Comparison of ENCODE assay signal across 8 cellular contexts in the genomic region with DNA sequence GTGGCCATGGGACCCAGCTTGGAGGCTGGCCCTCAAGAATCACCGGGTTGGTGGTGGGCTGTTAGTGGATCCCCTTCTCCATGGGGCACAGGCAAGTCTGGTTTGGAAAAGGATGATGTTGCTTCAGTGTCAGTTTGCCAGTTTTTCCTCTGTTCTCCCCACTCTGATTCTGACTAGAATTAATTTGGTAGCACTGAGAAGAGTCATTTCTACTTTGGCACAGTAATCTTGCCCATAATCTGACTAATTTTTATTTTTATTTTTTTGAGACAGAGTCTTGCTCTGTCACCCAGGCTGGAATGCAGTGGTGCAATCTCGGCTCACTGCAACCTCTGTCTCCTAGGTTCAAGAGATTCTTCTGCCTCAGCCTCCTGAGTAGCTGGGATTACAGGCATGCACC. TPM values are rescaled to one million over a fixed set of nuclear protein-coding genes. Genes with fewer than 3 reads are reported as not detected.
DNase-seq lines count a peak whose midpoint lies in the region; ATAC-seq and TF ChIP-seq lines count a peak whose summit lies in the region.
"Not testable (repeated sequence)": the region's sequence is repeated elsewhere in the genome, so short reads cannot be mapped to it uniquely, and the experiment has no call there.

No MANE protein-coding gene starts in this region.

- DNase-seq in GM03348 (ENCODE audit: low spot score) = peak; percentile 40
- DNase-seq in RWPE1 (ENCODE audit: low spot score); activated T-cell treated with anti-CD3 and anti-CD28 coated beads, Interleukin-2, amount 50 U/mL, for 72 hours; right atrium auricular region (ENCODE audit: low spot score); tibial artery: not testable (repeated sequence)

- not testable (repeated sequence) for TF ChIP-seq CTCF in RWPE1 (conservative IDR thresholded peaks at IDR 0.05; ENCODE audit: low read depth); right atrium auricular region (IDR thresholded peaks at IDR 0.05); neutrophil (IDR thresholded peaks at IDR 0.05); tibial artery (IDR thresholded peaks at IDR 0.05)

- CTCF ChIA-PET in RWPE1 (lab: Yijun Ruan, JAX) = not testable (repeated sequence)

- H3K9me3 Mint-ChIP-seq in activated T-cell treated with anti-CD3 and anti-CD28 coated beads, Interleukin-2, amount 50 U/mL, for 72 hours; dendritic cell treated with granulocyte-macrophage colony-stimulating factor and Interleukin-4, amounts not matched to agents 40 ng/mL and 50 ng/mL, for 4 days: not testable (repeated sequence)

- peaks cover 0 to 11% (median 0%) of the 10 kb centered on the region in 11 experiments; a peak in 1 of 22 replicates for H3K9me3 ChIP-seq in BLaER1 treated with 17β-estradiol and CSF1 and Interleukin-3, amounts not matched to agents 10 nM and 100 nM (replicated peaks in 1 of 11)
- not testable (repeated sequence) for H3K9me3 ChIP-seq in right atrium auricular region, neutrophil, tibial artery

- not testable (repeated sequence) for H3K27me3 ChIP-seq in BLaER1 treated with 17β-estradiol and CSF1 and Interleukin-3, amounts not matched to agents 10 nM and 100 nM; right atrium auricular region; neutrophil; tibial artery

- not testable (repeated sequence) for H3K36me3 Mint-ChIP-seq in activated T-cell treated with anti-CD3 and anti-CD28 coated beads, Interleukin-2, amount 50 U/mL, for 72 hours (ENCODE audit: insufficient read depth in 2 of 2)
- peaks cover 24% of the 10 kb centered on the region for H3K36me3 Mint-ChIP-seq in dendritic cell treated with granulocyte-macrophage colony-stimulating factor and Interleukin-4, amounts not matched to agents 40 ng/mL and 50 ng/mL, for 4 days (ENCODE audit: low read depth)

- peak in 1 of 2 donors; percentile 41 for ATAC-seq in activated T-cell treated with anti-CD3 and anti-CD28 coated beads, Interleukin-2, amount 50 U/mL, for 72 hours (replicated peaks in 1 of 2)

- H3K27me3 Mint-ChIP-seq in activated T-cell treated with anti-CD3 and anti-CD28 coated beads, Interleukin-2, amount 50 U/mL, for 72 hours (ENCODE audit: low read depth); dendritic cell treated with granulocyte-macrophage colony-stimulating factor and Interleukin-4, amounts not matched to agents 40 ng/mL and 50 ng/mL, for 4 days: not testable (repeated sequence)

- POLR2A ChIA-PET in RWPE1 (lab: Yijun Ruan, JAX; ENCODE audit: low non-redundant PET) = not testable (repeated sequence)

- peak overlapping the region in 3 of 11 experiments; percentile 7 to 32 (median 30); a peak in 4 of 22 replicates for H3K27ac ChIP-seq in BLaER1 treated with 17β-estradiol and CSF1 and Interleukin-3, amounts not matched to agents 10 nM and 100 nM
- H3K27ac ChIP-seq in RWPE1 = peak overlapping the region; percentile 34
- H3K27ac ChIP-seq in right atrium auricular region = peak overlapping the region; percentile 43 to 71
- peak overlapping the region; percentile 20 for H3K27ac ChIP-seq in neutrophil
- peak overlapping the region; percentile 83 to 88 for H3K27ac ChIP-seq in tibial artery

- intact Hi-C loops in dendritic cell treated with granulocyte-macrophage colony-stimulating factor and Interleukin-4, amounts not matched to agents 40 ng/mL and 50 ng/mL, for 4 days (cut with micrococcal nuclease); tibial artery (cut with DNase I; ENCODE audit: low total_unique reads): not testable (repeated sequence)

- peak overlapping the region; percentile 52 for H3K27ac Mint-ChIP-seq in activated T-cell treated with anti-CD3 and anti-CD28 coated beads, Interleukin-2, amount 50 U/mL, for 72 hours
- peak overlapping the region; percentile 20 for H3K27ac Mint-ChIP-seq in dendritic cell treated with granulocyte-macrophage colony-stimulating factor and Interleukin-4, amounts not matched to agents 40 ng/mL and 50 ng/mL, for 4 days

- peaks cover 40 to 99% (median 70%) of the 10 kb centered on the region in 10 experiments for H3K4me1 ChIP-seq in BLaER1 treated with 17β-estradiol and CSF1 and Interleukin-3, amounts not matched to agents 10 nM and 100 nM
- peaks cover 0 to 77% of the 10 kb centered on the region in 2 donors for H3K4me1 ChIP-seq in right atrium auricular region
- peaks cover 26 to 49% of the 10 kb centered on the region in 2 experiments for H3K4me1 ChIP-seq in neutrophil (ENCODE audit: control insufficient read depth in 1 of 2, insufficient read depth in 1 of 2, low read depth in 1 of 2, low read length in 1 of 2)
- peaks cover under 1 to 100% (median 54%) of the 10 kb centered on the region in 4 donors for H3K4me1 ChIP-seq in tibial artery

- H3K4me1 Mint-ChIP-seq in activated T-cell treated with anti-CD3 and anti-CD28 coated beads, Interleukin-2, amount 50 U/mL, for 72 hours (ENCODE audit: low read depth) = peaks cover 83% of the 10 kb centered on the region
- H3K4me1 Mint-ChIP-seq in dendritic cell treated with granulocyte-macrophage colony-stimulating factor and Interleukin-4, amounts not matched to agents 40 ng/mL and 50 ng/mL, for 4 days (ENCODE audit: low read depth) = peaks cover 41% of the 10 kb centered on the region

- H3K4me3 ChIP-seq in BLaER1 treated with 17β-estradiol and CSF1 and Interleukin-3, amounts not matched to agents 10 nM and 100 nM; right atrium auricular region; neutrophil (ENCODE audit: low read depth in 1 of 2, low read length in 1 of 2); tibial artery: not testable (repeated sequence)

- not testable (repeated sequence) for H3K9ac ChIP-seq in BLaER1 treated with 17β-estradiol and CSF1 and Interleukin-3, amounts not matched to agents 10 nM and 100 nM

- H4K20me1 ChIP-seq in BLaER1 treated with 17β-estradiol and CSF1 and Interleukin-3, amounts not matched to agents 10 nM and 100 nM = peaks cover 26 to 100% (median 100%) of the 10 kb centered on the region in 11 experiments

- H3K36me3 ChIP-seq in BLaER1 treated with 17β-estradiol and CSF1 and Interleukin-3, amounts not matched to agents 10 nM and 100 nM = peaks cover 22 to 78% (median 48%) of the 10 kb centered on the region in 11 experiments; a peak in 21 of 22 replicates
- not testable (repeated sequence) for H3K36me3 ChIP-seq in right atrium auricular region, tibial artery
- H3K36me3 ChIP-seq in neutrophil = peaks cover 29% of the 10 kb centered on the region

- peak overlapping the region in 6 of 11 experiments; percentile 12 to 61 (median 34); a peak in 10 of 22 replicates for H3K4me2 ChIP-seq in BLaER1 treated with 17β-estradiol and CSF1 and Interleukin-3, amounts not matched to agents 10 nM and 100 nM

- H3K4me3 Mint-ChIP-seq in activated T-cell treated with anti-CD3 and anti-CD28 coated beads, Interleukin-2, amount 50 U/mL, for 72 hours; dendritic cell treated with granulocyte-macrophage colony-stimulating factor and Interleukin-4, amounts not matched to agents 40 ng/mL and 50 ng/mL, for 4 days: not testable (repeated sequence)

RNA-seq across cellular contexts. Expression of gene RASSF3, which starts 43.6 kb away (rescaled TPM):
- 10 to 100 TPM; 40.3 to 42.4 TPM for total RNA-seq in activated T-cell treated with anti-CD3 and anti-CD28 coated beads, Interleukin-2, amount 50 U/mL, for 72 hours
- total RNA-seq in right atrium auricular region = 10 to 100 TPM; 55.4 to 88.4 TPM
